8 cellular contexts compared by ENCODE assay signal in the genomic region with DNA sequence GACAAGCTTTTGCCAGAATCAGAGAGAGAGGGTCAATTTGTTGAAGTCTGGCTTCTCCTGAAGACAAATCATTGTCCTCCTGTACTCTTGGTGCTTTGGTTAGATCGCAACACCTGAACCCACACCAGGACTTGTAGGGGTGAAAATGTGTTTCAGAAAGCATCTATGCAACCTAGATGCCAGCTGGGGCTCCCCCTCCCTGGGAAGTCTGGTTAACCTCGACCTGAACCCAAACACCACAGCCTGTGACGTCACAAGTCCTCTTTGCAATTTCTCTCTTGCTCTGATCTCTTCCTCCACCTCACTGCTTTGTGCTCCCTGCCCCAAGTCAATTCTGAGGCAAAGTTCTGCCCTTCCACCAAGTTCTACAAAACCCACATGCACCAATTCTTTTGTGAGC. TPM values are rescaled to one million over a fixed set of nuclear protein-coding genes. Genes with fewer than 3 reads are reported as not detected.
DNase-seq lines count a peak whose midpoint lies in the region; ATAC-seq lines count a peak whose summit lies in the region.
"Had no signal": no experiment of that assay in that cellular context is flagged by ENCODE, and none has a peak within 500 bp of the region (broad histone marks: within the 10 kb centered on the region; RNA-seq: fewer than 3 reads in every experiment).

No MANE protein-coding gene starts in this region.

- peaks cover 62 to 70% (median 64%) of the 10 kb centered on the region in 3 donors for H3K4me1 Mint-ChIP-seq in IgD-negative memory B cell
- peaks cover 15% of the 10 kb centered on the region for H3K4me1 Mint-ChIP-seq in activated T-helper 1 cell treated with anti-CD3 and anti-CD28 coated beads, Interleukin-12 subunit alpha, Interleukin-12 subunit beta, Interleukin-2, Interleukin-4 antibody, amounts not matched to agents 30 ng/mL and 10 ng/mL and 1 ng/mL, durations not matched to agents 14 hours and 24 hours and 36 hours (ENCODE audit: low read depth)
- peaks cover 26% of the 10 kb centered on the region for H3K4me1 Mint-ChIP-seq in stimulated activated effector memory CD8-positive, alpha-beta T cell treated with anti-CD3 and anti-CD28 coated beads, Interleukin-12 subunit alpha, Interleukin-12 subunit beta, amount 100 ng/mL, for 72 hours

- no peaks in the 10 kb centered on the region for H3K9me3 Mint-ChIP-seq in IgD-negative memory B cell
- no peaks in the 10 kb centered on the region for H3K9me3 Mint-ChIP-seq in activated T-helper 1 cell treated with anti-CD3 and anti-CD28 coated beads, Interleukin-12 subunit alpha, Interleukin-12 subunit beta, Interleukin-2, Interleukin-4 antibody, amounts not matched to agents 30 ng/mL and 10 ng/mL and 1 ng/mL, durations not matched to agents 14 hours and 24 hours and 36 hours
- no peaks in the 10 kb centered on the region for H3K9me3 Mint-ChIP-seq in stimulated activated effector memory CD8-positive, alpha-beta T cell treated with anti-CD3 and anti-CD28 coated beads, Interleukin-12 subunit alpha, Interleukin-12 subunit beta, amount 100 ng/mL, for 72 hours

- H3K4me3 Mint-ChIP-seq in IgD-negative memory B cell = peak overlapping the region; percentile 5 to 88 (median 34)
- H3K4me3 Mint-ChIP-seq in activated T-helper 1 cell treated with anti-CD3 and anti-CD28 coated beads, Interleukin-12 subunit alpha, Interleukin-12 subunit beta, Interleukin-2, Interleukin-4 antibody, amounts not matched to agents 30 ng/mL and 10 ng/mL and 1 ng/mL, durations not matched to agents 14 hours and 24 hours and 36 hours = no peak overlapping the region
- peak overlapping the region; percentile 17 for H3K4me3 Mint-ChIP-seq in stimulated activated effector memory CD8-positive, alpha-beta T cell treated with anti-CD3 and anti-CD28 coated beads, Interleukin-12 subunit alpha, Interleukin-12 subunit beta, amount 100 ng/mL, for 72 hours

- peaks cover 2% of the 10 kb centered on the region for H3K36me3 Mint-ChIP-seq in IgD-negative memory B cell
- H3K36me3 Mint-ChIP-seq in activated T-helper 1 cell treated with anti-CD3 and anti-CD28 coated beads, Interleukin-12 subunit alpha, Interleukin-12 subunit beta, Interleukin-2, Interleukin-4 antibody, amounts not matched to agents 30 ng/mL and 10 ng/mL and 1 ng/mL, durations not matched to agents 14 hours and 24 hours and 36 hours (ENCODE audit: low read depth) = no peaks in the 10 kb centered on the region
- H3K36me3 Mint-ChIP-seq in stimulated activated effector memory CD8-positive, alpha-beta T cell treated with anti-CD3 and anti-CD28 coated beads, Interleukin-12 subunit alpha, Interleukin-12 subunit beta, amount 100 ng/mL, for 72 hours = peaks cover 5% of the 10 kb centered on the region

- intact Hi-C loops in activated T-helper 1 cell treated with anti-CD3 and anti-CD28 coated beads, Interleukin-12 subunit alpha, Interleukin-12 subunit beta, Interleukin-2, Interleukin-4 antibody, amounts not matched to agents 30 ng/mL and 10 ng/mL and 1 ng/mL, durations not matched to agents 14 hours and 24 hours and 36 hours (cut with micrococcal nuclease) = loop anchor here (1.0 to 5.0 kb wide), 2 partner anchors 19 to 41 kb away; partner anchors contain the start of gene USP24

- H3K27me3 Mint-ChIP-seq in IgD-negative memory B cell = peaks cover 1% of the 10 kb centered on the region
- H3K27me3 Mint-ChIP-seq in activated T-helper 1 cell treated with anti-CD3 and anti-CD28 coated beads, Interleukin-12 subunit alpha, Interleukin-12 subunit beta, Interleukin-2, Interleukin-4 antibody, amounts not matched to agents 30 ng/mL and 10 ng/mL and 1 ng/mL, durations not matched to agents 14 hours and 24 hours and 36 hours (ENCODE audit: insufficient read depth) = peaks cover 26% of the 10 kb centered on the region

- H3K27ac Mint-ChIP-seq in IgD-negative memory B cell = peak overlapping the region; percentile 75 to 100 (median 98)
- H3K27ac Mint-ChIP-seq in activated T-helper 1 cell treated with anti-CD3 and anti-CD28 coated beads, Interleukin-12 subunit alpha, Interleukin-12 subunit beta, Interleukin-2, Interleukin-4 antibody, amounts not matched to agents 30 ng/mL and 10 ng/mL and 1 ng/mL, durations not matched to agents 14 hours and 24 hours and 36 hours = peak overlapping the region; percentile 78
- no peak overlapping the region for H3K27ac Mint-ChIP-seq in stimulated activated effector memory CD8-positive, alpha-beta T cell treated with anti-CD3 and anti-CD28 coated beads, Interleukin-12 subunit alpha, Interleukin-12 subunit beta, amount 100 ng/mL, for 72 hours

- peak; percentile 61 for DNase-seq in activated T-helper 1 cell treated with anti-CD3 and anti-CD28 coated beads, Interleukin-12 subunit alpha, Interleukin-12 subunit beta, Interleukin-2, Interleukin-4 antibody, amounts not matched to agents 30 ng/mL and 10 ng/mL and 1 ng/mL, durations not matched to agents 14 hours and 24 hours and 36 hours (ENCODE audit: low spot score)
- DNase-seq in stimulated activated effector memory CD8-positive, alpha-beta T cell treated with anti-CD3 and anti-CD28 coated beads, Interleukin-12 subunit alpha, Interleukin-12 subunit beta, amount 100 ng/mL, for 72 hours (ENCODE audit: low spot score in 2 of 2) = peak in 1 of 2 donors; percentile 70
- DNase-seq in iPS-NIHi7 (ENCODE audit: extremely low spot score) (no peak), HuH-7.5 (ENCODE audit: low spot score) (no peak), NCI-H1092 (lab: John Stamatoyannopoulos, UW) (no peak)
- DNase-seq: right lobe of liver had no signal

- peak; percentile 55 for ATAC-seq in GM21367 (IDR thresholded peaks at IDR 0.05; ENCODE audit: unreplicated experiment)
- ATAC-seq in stimulated activated effector memory CD8-positive, alpha-beta T cell treated with anti-CD3 and anti-CD28 coated beads, Interleukin-12 subunit alpha, Interleukin-12 subunit beta, amount 100 ng/mL, for 72 hours = peak; percentile 81

RNA-seq across cellular contexts. Expression of gene USP24, which starts 42.8 kb away (rescaled TPM):
- 10.2 TPM for polyA plus RNA-seq in IgD-negative memory B cell
- total RNA-seq in activated T-helper 1 cell treated with anti-CD3 and anti-CD28 coated beads, Interleukin-12 subunit alpha, Interleukin-12 subunit beta, Interleukin-2, Interleukin-4 antibody, amounts not matched to agents 30 ng/mL and 10 ng/mL and 1 ng/mL, durations not matched to agents 14 hours and 24 hours and 36 hours = 53.6 and 58.6 TPM in 2 replicates
